Comparison of ENCODE assay signal across 8 cellular contexts in genomic region chr1:84691139-84691783, GRCh38. TPM values are rescaled to one million over a fixed set of nuclear protein-coding genes. Genes with fewer than 3 reads are reported as not detected.
DNase-seq lines count a peak whose midpoint lies in the region; ATAC-seq and TF ChIP-seq lines count a peak whose summit lies in the region.

No MANE protein-coding gene starts in this region.

- H3K4me2 ChIP-seq in KMS-11, result peak overlapping the region; percentile 60; the same call in 1 of the 2 replicates

- H2AFZ ChIP-seq in KMS-11 (ENCODE audit: low read depth), result peak overlapping the region; percentile 82

- peak overlapping the region; percentile 68; the same call in 1 of the 2 replicates for H3K9ac ChIP-seq in KMS-11

- no peak for DNase-seq in CD8-positive, alpha-beta memory T cell
- DNase-seq in caudate nucleus (lab: John Stamatoyannopoulos, UW), result no peak
- peak in 1 of 10 donors; percentile 4 for DNase-seq in naive thymus-derived CD8-positive, alpha-beta T cell
- DNase-seq in NCI-H1092 (lab: John Stamatoyannopoulos, UW), result no peak

- H3K79me2 ChIP-seq in KMS-11 (ENCODE audit: insufficient read depth, low read depth), result peaks cover 18% of the 10 kb centered on the region

- H4K20me1 ChIP-seq in KMS-11 (ENCODE audit: insufficient read depth), result no peaks in the 10 kb centered on the region

- H3K4me3 Mint-ChIP-seq in CD8-positive, alpha-beta memory T cell, result peak overlapping the region; percentile 88 to 99 (median 93)
- peak overlapping the region; percentile 87 to 100 (median 92) for H3K4me3 Mint-ChIP-seq in naive thymus-derived CD8-positive, alpha-beta T cell

- ATAC-seq in naive thymus-derived CD8-positive, alpha-beta T cell, result no peak
- ATAC-seq in HG03469 (IDR thresholded peaks at IDR 0.05; ENCODE audit: unreplicated experiment), result no peak
- ATAC-seq in HG03565 (IDR thresholded peaks at IDR 0.05; ENCODE audit: unreplicated experiment), result no peak
- no peak for ATAC-seq in GM18867 (IDR thresholded peaks at IDR 0.05; ENCODE audit: unreplicated experiment)

- no peaks in the 10 kb centered on the region for H3K27me3 ChIP-seq in CD8-positive, alpha-beta memory T cell (ENCODE audit: insufficient read depth, low read length, poor library complexity, severe bottlenecking)
- no peaks in the 10 kb centered on the region for H3K27me3 ChIP-seq in KMS-11 (ENCODE audit: insufficient read depth, low read depth)

- H3K36me3 Mint-ChIP-seq in CD8-positive, alpha-beta memory T cell, result peaks cover 0 to 4% (median 0%) of the 10 kb centered on the region in 3 donors
- no peaks in the 10 kb centered on the region for H3K36me3 Mint-ChIP-seq in naive thymus-derived CD8-positive, alpha-beta T cell

- no peak for TF ChIP-seq CTCF in KMS-11 (conservative IDR thresholded peaks at IDR 0.05; ENCODE audit: low read depth, low read length)

- no peaks in the 10 kb centered on the region for H3K36me3 ChIP-seq in CD8-positive, alpha-beta memory T cell (ENCODE audit: insufficient read depth, low read length)
- no peaks in the 10 kb centered on the region for H3K36me3 ChIP-seq in KMS-11 (ENCODE audit: insufficient read depth)

- no peaks in the 10 kb centered on the region for H3K9me3 ChIP-seq in CD8-positive, alpha-beta memory T cell (ENCODE audit: low read length)

- peak overlapping the region; percentile 85 for H3K27ac ChIP-seq in CD8-positive, alpha-beta memory T cell (ENCODE audit: low read depth, low read length)
- H3K27ac ChIP-seq in KMS-11 (peak overlapping the region; percentile 70; the same call in 1 of the 2 replicates), caudate nucleus (ENCODE audit: low read depth, low read length) (peak overlapping the region; percentile 82)

- CTCF ChIA-PET in CD8-positive, alpha-beta memory T cell (lab: Charles Lee), result interaction anchor here (1.5 kb wide), 1 partner anchor 33 kb away, joined by 3 read pairs; no protein-coding TSS in a partner anchor

- H3K9me3 Mint-ChIP-seq in CD8-positive, alpha-beta memory T cell, result no peaks in the 10 kb centered on the region
- H3K9me3 Mint-ChIP-seq in naive thymus-derived CD8-positive, alpha-beta T cell, result no peaks in the 10 kb centered on the region

- H3K27ac Mint-ChIP-seq in CD8-positive, alpha-beta memory T cell, result peak overlapping the region; percentile 90 to 99 (median 98)
- H3K27ac Mint-ChIP-seq in naive thymus-derived CD8-positive, alpha-beta T cell, result peak overlapping the region; percentile 94 to 99 (median 97)

- H3K4me1 ChIP-seq in CD8-positive, alpha-beta memory T cell (ENCODE audit: insufficient read depth, low read length), result peaks cover 36% of the 10 kb centered on the region
- peaks cover 49% of the 10 kb centered on the region for H3K4me1 ChIP-seq in KMS-11 (ENCODE audit: low read depth, poor library complexity, severe bottlenecking)

- H3K4me1 Mint-ChIP-seq in CD8-positive, alpha-beta memory T cell, result peaks cover 39 to 65% (median 64%) of the 10 kb centered on the region in 3 donors
- peaks cover 25 to 63% (median 56%) of the 10 kb centered on the region in 4 donors for H3K4me1 Mint-ChIP-seq in naive thymus-derived CD8-positive, alpha-beta T cell

- H3K4me3 ChIP-seq in CD8-positive, alpha-beta memory T cell (ENCODE audit: low read length), result peak overlapping the region; percentile 85
- peak overlapping the region; percentile 76 for H3K4me3 ChIP-seq in KMS-11 (IDR thresholded peaks at IDR 0.05; ENCODE audit: insufficient read depth, low read depth, low read length)

- POLR2A ChIA-PET in CD8-positive, alpha-beta memory T cell (lab: Charles Lee), result interaction anchor here (1.0 kb wide), 1 partner anchor 547 kb away, joined by 4 read pairs; the partner anchor contains the start of gene PRKACB
- POLR2A ChIA-PET in naive thymus-derived CD8-positive, alpha-beta T cell (lab: Charles Lee), result interaction anchor here (1.0 to 1.2 kb wide), 2 partner anchors 10 to 185 kb away, joined by 3 to 4 read pairs; partner anchors contain the start of genes GNG5 and SPATA1

- no peaks in the 10 kb centered on the region for H3K27me3 Mint-ChIP-seq in CD8-positive, alpha-beta memory T cell
- H3K27me3 Mint-ChIP-seq in naive thymus-derived CD8-positive, alpha-beta T cell, result no peaks in the 10 kb centered on the region

RNA-seq across cellular contexts. Expression of gene SSX2IP, which starts 1.0 kb away (rescaled TPM):
- total RNA-seq in CD8-positive, alpha-beta memory T cell, result 10 to 100 TPM; 10.4 to 11.4 TPM
- polyA plus RNA-seq in CD8-positive, alpha-beta memory T cell, result 8.5 TPM
- total RNA-seq in naive thymus-derived CD8-positive, alpha-beta T cell, result 10 to 100 TPM in 1 of 2 experiments, 1 to 10 TPM in 1; 9.9 to 11.4 TPM
- polyA plus RNA-seq in naive thymus-derived CD8-positive, alpha-beta T cell, result 10 to 100 TPM in 1 of 3 donors, 1 to 10 TPM in 2; 6.9 to 10.8 (median 8.1) TPM
